Comparison of ENCODE assay signal across 2 cellular contexts in genomic region chr3:20161714-20162113, GRCh38.
TF ChIP-seq lines count a peak whose summit lies in the region.

No MANE protein-coding gene starts in this region.

TF ChIP-seq in HepG2, 621 proteins besides CTCF, POLR2A, EP300 and RAD21:
- TF ChIP-seq CEBPB (IDR thresholded peaks at IDR 0.05; ENCODE audit: borderline replicate concordance, low read depth, low read length) (peak; percentile 29; the same call in 1 of the 2 replicates), ZNF563 (CRISPR knock-in tag; IDR thresholded peaks at IDR 0.05) (no peak)

TF ChIP-seq in IMR-90, 13 proteins besides CTCF, POLR2A, EP300 and RAD21:
- peak; percentile 63 for TF ChIP-seq CEBPB (IDR thresholded peaks at IDR 0.05; ENCODE audit: low read depth, low read length)
- no peak for TF ChIP-seq RCOR1 (IDR thresholded peaks at IDR 0.05; ENCODE audit: insufficient replicate concordance, low read length)
